Comparison of ENCODE assay signal across 8 cellular contexts in genomic region chr14:50532502-50533313, GRCh38. TPM values are rescaled to one million over a fixed set of nuclear protein-coding genes. Genes with fewer than 3 reads are reported as not detected.
DNase-seq lines count a peak whose midpoint lies in the region; ATAC-seq, FAIRE-seq and TF ChIP-seq lines count a peak whose summit lies in the region.

Gene MAP4K5, minus strand, starts transcription at chr14:50532569. Its CDS starts 520 bp downstream, at chr14:50532049.

- H3K27ac ChIP-seq in angular gyrus (ENCODE audit: low read depth, low read length) (peak within 1 kb of the TSS; percentile 89), right atrium auricular region (peak within 1 kb of the TSS; percentile 95 to 96)

- ATAC-seq in GM18498 (IDR thresholded peaks at IDR 0.05; ENCODE audit: unreplicated experiment) (peak; percentile 97), HG02884 (IDR thresholded peaks at IDR 0.05; ENCODE audit: unreplicated experiment) (peak; percentile 93)

- peak; percentile 63 for DNase-seq in NCI-H146 treated with DMSO at 0.1 percent for 48 hours (lab: John Stamatoyannopoulos, UW; ENCODE audit: unreplicated experiment)
- peak; percentile 71 to 95 (median 83) for DNase-seq in T-helper 2 cell
- peak; percentile 93 for DNase-seq in right atrium auricular region (ENCODE audit: low spot score)
- peak; percentile 67 for DNase-seq in pulmonary artery endothelial cell (ENCODE audit: low read depth, low spot score)
- DNase-seq in urothelium cell line (ENCODE audit: low spot score) = peak; percentile 98

- peak; percentile 85 to 94 for TF ChIP-seq CTCF in right atrium auricular region (IDR thresholded peaks at IDR 0.05)

- H3K9me3 ChIP-seq in right atrium auricular region = no peaks in the 10 kb centered on the region

- H3K4me3 ChIP-seq in right atrium auricular region = peak within 1 kb of the TSS; percentile 91 to 94

- peaks cover 0 to 21% of the 10 kb centered on the region in 2 donors for H3K4me1 ChIP-seq in right atrium auricular region

- H3K36me3 ChIP-seq in right atrium auricular region = no peaks in the 10 kb centered on the region

- H3K27me3 ChIP-seq in right atrium auricular region = no peaks in the 10 kb centered on the region

- FAIRE-seq in urothelium cell line (lab: Jason Lieb, UNC) = peak; percentile 99

RNA-seq across cellular contexts. Expression of gene MAP4K5, which starts in this region (rescaled TPM):
- total RNA-seq in right atrium auricular region (10 to 100 TPM; 37.5 to 44.4 TPM), pulmonary artery endothelial cell (45.3 and 49.0 TPM in 2 replicates)

Comparison
In these comparisons a context has a peak if more than half of its experiments do, and no peak if none do; other contexts are left out.
1. Peak in every context shown above with its lines: DNase-seq, ATAC-seq, H3K4me3 ChIP-seq and H3K27ac ChIP-seq.